In genomic region chr4:115028682-115029385, GRCh38 we compare ENCODE assay signal across 25 cellular contexts.
"Had no signal": no experiment of that assay in that cellular context is flagged by ENCODE, and none has a peak within 500 bp of the region (broad histone marks: within the 10 kb centered on the region; RNA-seq: fewer than 3 reads in every experiment).

No MANE protein-coding gene starts in this region.

- H3K27ac ChIP-seq: coronary artery, esophagus muscularis mucosa, foreskin keratinocyte, gastroesophageal sphincter, heart right ventricle, left lung, prostate gland, right atrium auricular region, transverse colon, upper lobe of right lung, uterus had no signal

- ATAC-seq: foreskin keratinocyte; gastroesophageal sphincter; heart right ventricle; left cardiac atrium; left lung; naive thymus-derived CD8-positive, alpha-beta T cell; sciatic nerve; stimulated activated effector memory CD8-positive, alpha-beta T cell treated with anti-CD3 and anti-CD28 coated beads, Interleukin-12 subunit alpha, Interleukin-12 subunit beta, amount 100 ng/mL, for 72 hours; stimulated activated naive CD8-positive, alpha-beta T cell treated with anti-CD3 and anti-CD28 coated beads, Interleukin-15, Interleukin-2, amounts not matched to agents 100 U/mL and 50 U/mL, for 24 hours; upper lobe of right lung had no signal

- H3K9me3 ChIP-seq: esophagus muscularis mucosa, gastroesophageal sphincter, heart right ventricle, left lung, prostate gland, right atrium auricular region, transverse colon, upper lobe of right lung, uterus had no signal

- H3K4me1 ChIP-seq: esophagus muscularis mucosa, foreskin keratinocyte, gastroesophageal sphincter, heart right ventricle, left lung, prostate gland, right atrium auricular region, transverse colon, upper lobe of right lung, uterus had no signal

- DNase-seq: dermis blood vessel endothelial cell; effector memory CD4-positive, alpha-beta T cell; foreskin keratinocyte; heart right ventricle; hippocampal formation; left cardiac atrium; left lung; mesenchymal stem cell; midbrain; naive thymus-derived CD8-positive, alpha-beta T cell; nephron progenitor cell; nucleus accumbens; stimulated activated CD4-positive, alpha-beta T cell treated with anti-CD3 and anti-CD28 coated beads, Interleukin-2, amount 100 ng/mL, for 24 hours; stimulated activated CD4-positive, alpha-beta T cell treated with anti-CD3 and anti-CD28 coated beads, Interleukin-4, amount 100 ng/mL, for 24 hours; stimulated activated naive CD8-positive, alpha-beta T cell treated with anti-CD3 and anti-CD28 coated beads, Interleukin-15, Interleukin-2, amounts not matched to agents 100 U/mL and 50 U/mL, for 24 hours; transverse colon; upper lobe of right lung; uterus had no signal

- H3K4me3 ChIP-seq: coronary artery, esophagus muscularis mucosa, gastroesophageal sphincter, heart right ventricle, left lung, prostate gland, right atrium auricular region, transverse colon, upper lobe of right lung, uterus had no signal

- H3K36me3 ChIP-seq: esophagus muscularis mucosa, gastroesophageal sphincter, heart right ventricle, left lung, prostate gland, right atrium auricular region, transverse colon, upper lobe of right lung, uterus had no signal

- H3K27me3 ChIP-seq: esophagus muscularis mucosa, foreskin keratinocyte, gastroesophageal sphincter, heart right ventricle, left lung, right atrium auricular region, transverse colon, upper lobe of right lung, uterus had no signal
